ENCODE assay signal across 1 cellular context in genomic region chr10:29064665-29065064, GRCh38.
TF ChIP-seq lines count a peak whose summit lies in the region.

No MANE protein-coding gene starts in this region.

TF ChIP-seq in IMR-90, 13 proteins besides CTCF, POLR2A, EP300 and RAD21:
- TF ChIP-seq RFX5 (IDR thresholded peaks at IDR 0.05; ENCODE audit: low read depth, low read length), result no peak
- no peak for TF ChIP-seq CEBPB (IDR thresholded peaks at IDR 0.05; ENCODE audit: low read depth, low read length)
- TF ChIP-seq NFE2L2 (IDR thresholded peaks at IDR 0.05; ENCODE audit: low read depth, low read length), result no peak
- no peak for TF ChIP-seq SMC3 (IDR thresholded peaks at IDR 0.05; ENCODE audit: low read depth, low read length)
- no peak for TF ChIP-seq MAFK (IDR thresholded peaks at IDR 0.05; ENCODE audit: low read depth, low read length)
- TF ChIP-seq FOS (IDR thresholded peaks at IDR 0.05; ENCODE audit: low read depth, low read length), result no peak
- no peak for TF ChIP-seq RCOR1 (IDR thresholded peaks at IDR 0.05; ENCODE audit: insufficient replicate concordance, low read length)
- TF ChIP-seq CHD1 (IDR thresholded peaks at IDR 0.05; ENCODE audit: low read depth, low read length), result no peak
- TF ChIP-seq BHLHE40 (IDR thresholded peaks at IDR 0.05; ENCODE audit: low read depth, low read length), result no peak
- TF ChIP-seq MXI1 (IDR thresholded peaks at IDR 0.05; ENCODE audit: borderline replicate concordance, low read depth, low read length), result no peak
- TF ChIP-seq, protein P1, sequence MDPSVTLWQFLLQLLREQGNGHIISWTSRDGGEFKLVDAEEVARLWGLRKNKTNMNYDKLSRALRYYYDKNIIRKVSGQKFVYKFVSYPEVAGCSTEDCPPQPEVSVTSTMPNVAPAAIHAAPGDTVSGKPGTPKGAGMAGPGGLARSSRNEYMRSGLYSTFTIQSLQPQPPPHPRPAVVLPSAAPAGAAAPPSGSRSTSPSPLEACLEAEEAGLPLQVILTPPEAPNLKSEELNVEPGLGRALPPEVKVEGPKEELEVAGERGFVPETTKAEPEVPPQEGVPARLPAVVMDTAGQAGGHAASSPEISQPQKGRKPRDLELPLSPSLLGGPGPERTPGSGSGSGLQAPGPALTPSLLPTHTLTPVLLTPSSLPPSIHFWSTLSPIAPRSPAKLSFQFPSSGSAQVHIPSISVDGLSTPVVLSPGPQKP (IDR thresholded peaks at IDR 0.05; ENCODE audit: borderline replicate concordance, low read depth, low read length), result no peak
- TF ChIP-seq, protein P2, sequence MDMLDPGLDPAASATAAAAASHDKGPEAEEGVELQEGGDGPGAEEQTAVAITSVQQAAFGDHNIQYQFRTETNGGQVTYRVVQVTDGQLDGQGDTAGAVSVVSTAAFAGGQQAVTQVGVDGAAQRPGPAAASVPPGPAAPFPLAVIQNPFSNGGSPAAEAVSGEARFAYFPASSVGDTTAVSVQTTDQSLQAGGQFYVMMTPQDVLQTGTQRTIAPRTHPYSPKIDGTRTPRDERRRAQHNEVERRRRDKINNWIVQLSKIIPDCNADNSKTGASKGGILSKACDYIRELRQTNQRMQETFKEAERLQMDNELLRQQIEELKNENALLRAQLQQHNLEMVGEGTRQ (IDR thresholded peaks at IDR 0.05; ENCODE audit: low read depth, low read length), result no peak
- no peak for TF ChIP-seq MAZ (IDR thresholded peaks at IDR 0.05; ENCODE audit: borderline replicate concordance, low read depth, low read length)
